ENCODE assay signal across 34 cellular contexts in genomic region chr19:47797996-47798903, GRCh38. TPM values are rescaled to one million over a fixed set of nuclear protein-coding genes. Genes with fewer than 3 reads are reported as not detected.
"Had no signal": no experiment of that assay in that cellular context is flagged by ENCODE, and none has a peak within 500 bp of the region (broad histone marks: within the 10 kb centered on the region; RNA-seq: fewer than 3 reads in every experiment).

No MANE protein-coding gene starts in this region.

- H3K9me3 Mint-ChIP-seq: stimulated activated naive CD8-positive, alpha-beta T cell treated with anti-CD3 and anti-CD28 coated beads, Interleukin-15, amount 100 ng/mL, for 72 hours had no signal

- H3K4me1 ChIP-seq: esophagus muscularis mucosa, foreskin keratinocyte, gastroesophageal sphincter, heart left ventricle, prostate gland, right atrium auricular region, suprapubic skin, transverse colon had no signal

- ATAC-seq: foreskin keratinocyte; gastroesophageal sphincter; heart left ventricle; left lobe of liver; sciatic nerve; stimulated activated naive CD8-positive, alpha-beta T cell treated with anti-CD3 and anti-CD28 coated beads, Interleukin-15, amount 100 ng/mL, for 72 hours had no signal

- H3K79me2 ChIP-seq: hepatocyte had no signal

- H3K36me3 ChIP-seq: esophagus muscularis mucosa, gastroesophageal sphincter, heart left ventricle, prostate gland, right atrium auricular region, suprapubic skin, transverse colon had no signal

- H3K9me3 ChIP-seq: gastroesophageal sphincter, prostate gland, right atrium auricular region, suprapubic skin, transverse colon had no signal

- H3K36me3 Mint-ChIP-seq: natural killer cell had no signal

- H2AFZ ChIP-seq: hepatocyte had no signal

- H3K27ac ChIP-seq: dorsolateral prefrontal cortex, epithelial cell of prostate, esophagus muscularis mucosa, foreskin keratinocyte, gastroesophageal sphincter, heart left ventricle, hepatocyte, prostate gland, right atrium auricular region, suprapubic skin, transverse colon had no signal

- H3K4me3 Mint-ChIP-seq: endodermal cell; memory B cell; natural killer cell; stimulated activated naive CD8-positive, alpha-beta T cell treated with anti-CD3 and anti-CD28 coated beads, Interleukin-15, amount 100 ng/mL, for 72 hours had no signal

- H3K27ac Mint-ChIP-seq: endodermal cell; memory B cell; natural killer cell; stimulated activated naive CD8-positive, alpha-beta T cell treated with anti-CD3 and anti-CD28 coated beads, Interleukin-15, amount 100 ng/mL, for 72 hours had no signal

- H3K4me3 ChIP-seq: dorsolateral prefrontal cortex, esophagus muscularis mucosa, gastroesophageal sphincter, heart left ventricle, hepatocyte, lung, prostate gland, right atrium auricular region, smooth muscle cell, suprapubic skin, transverse colon had no signal

- H3K4me1 Mint-ChIP-seq: memory B cell; natural killer cell; stimulated activated naive CD8-positive, alpha-beta T cell treated with anti-CD3 and anti-CD28 coated beads, Interleukin-15, amount 100 ng/mL, for 72 hours had no signal

- H3K27me3 ChIP-seq: dorsolateral prefrontal cortex, esophagus muscularis mucosa, foreskin keratinocyte, gastroesophageal sphincter, hepatocyte, right atrium auricular region, suprapubic skin, transverse colon had no signal

- H3K4me2 ChIP-seq: hepatocyte, smooth muscle cell had no signal

- FAIRE-seq: kidney had no signal

- DNase-seq: cortex of kidney; dorsolateral prefrontal cortex; effector CD8-positive, alpha-beta T cell; endodermal cell; foreskin keratinocyte; heart left ventricle; kidney; natural killer cell; stimulated activated CD4-positive, alpha-beta T cell treated with anti-CD3 and anti-CD28 coated beads, Interleukin-12 subunit alpha, Interleukin-12 subunit beta, amount 100 ng/mL, for 4 hours; stimulated activated CD4-positive, alpha-beta T cell treated with anti-CD3 and anti-CD28 coated beads, Interleukin-1b, Interleukin-23, amount 100 ng/mL, for 48 hours; stimulated activated CD4-positive, alpha-beta T cell treated with anti-CD3 and anti-CD28 coated beads, Interleukin-4, amount 100 ng/mL, for 1 hour; stimulated activated CD8-positive, alpha-beta memory T cell treated with anti-CD3 and anti-CD28 coated beads, Interleukin-4, amount 100 ng/mL, for 48 hours; stimulated activated naive CD4-positive, alpha-beta T cell; stimulated activated naive CD8-positive, alpha-beta T cell treated with anti-CD3 and anti-CD28 coated beads, Interleukin-15, amount 100 ng/mL, for 72 hours; transverse colon had no signal

RNA-seq across cellular contexts. Expression of gene TPRX1, which starts 6.1 kb away (rescaled TPM):
- total RNA-seq: dorsolateral prefrontal cortex, endodermal cell, esophagus muscularis mucosa, fibroblast of lung, foreskin keratinocyte, gastroesophageal sphincter, heart left ventricle, hepatocyte, kidney, left lobe of liver, liver, lung, mononuclear cell, natural killer cell, osteocyte, right atrium auricular region, sciatic nerve, smooth muscle cell, suprapubic skin, transverse colon, ureter had no signal
- polyA plus RNA-seq: fibroblast of lung, foreskin keratinocyte, heart left ventricle, hepatocyte, liver, lung, neural cell, smooth muscle cell, thymus had no signal

RNA-seq across cellular contexts. Expression of gene CRX, which starts 23.5 kb away (rescaled TPM):
- total RNA-seq: esophagus muscularis mucosa, fibroblast of lung, foreskin keratinocyte, gastroesophageal sphincter, heart left ventricle, hepatocyte, kidney, left lobe of liver, liver, lung, mononuclear cell, natural killer cell, osteocyte, right atrium auricular region, smooth muscle cell, suprapubic skin, transverse colon, ureter had no signal
- polyA plus RNA-seq: fibroblast of lung, foreskin keratinocyte, heart left ventricle, neural cell, smooth muscle cell had no signal
